In the genomic region with DNA sequence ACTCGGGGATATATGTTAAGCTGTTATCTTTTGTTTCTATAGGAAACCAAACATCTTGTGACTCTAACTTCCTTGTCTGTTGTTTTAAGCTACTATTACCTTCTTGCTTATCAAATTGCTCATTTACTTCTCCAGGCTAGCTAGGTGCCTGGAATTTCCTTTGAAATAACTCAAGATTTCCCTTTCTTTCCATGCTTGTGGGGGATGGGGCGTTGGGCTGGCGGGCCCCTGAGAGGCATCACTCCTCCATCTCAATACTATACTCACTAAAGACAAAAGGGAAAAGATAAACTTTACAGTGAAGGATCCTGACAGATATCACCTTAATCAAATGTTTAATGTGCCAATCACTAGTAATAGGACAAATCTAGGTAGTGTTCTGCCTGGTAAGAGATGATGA, we compare ENCODE assay signal across 19 cellular contexts. TPM values are rescaled to one million over a fixed set of nuclear protein-coding genes. Genes with fewer than 3 reads are reported as not detected.
DNase-seq lines count a peak whose midpoint lies in the region; ATAC-seq and TF ChIP-seq lines count a peak whose summit lies in the region.
"Had no signal": no experiment of that assay in that cellular context is flagged by ENCODE, and none has a peak within 500 bp of the region (broad histone marks: within the 10 kb centered on the region; RNA-seq: fewer than 3 reads in every experiment).

No MANE protein-coding gene starts in this region.

- no peaks in the 10 kb centered on the region for H3K9me2 ChIP-seq in OCI-LY1 (ENCODE audit: low read depth, low read length)

- no peak overlapping the region for H3K27ac ChIP-seq in BLaER1
- H3K27ac ChIP-seq in OCI-LY1 (ENCODE audit: low read depth, low read length, poor library complexity, severe bottlenecking) = no peak overlapping the region
- H3K27ac ChIP-seq in psoas muscle = no peak overlapping the region
- H3K27ac ChIP-seq in colonic mucosa = no peak overlapping the region
- H3K27ac ChIP-seq: 22Rv1; BLaER1 treated with 17β-estradiol and CSF1 and Interleukin-3, amounts not matched to agents 10 nM and 100 nM had no signal

- intact Hi-C loops in psoas muscle (cut with DNase I) = no loop called here
- intact Hi-C loops in colonic mucosa (cut with DNase I) = no loop called here

- no peak overlapping the region for H3K9ac ChIP-seq in BLaER1
- no peak overlapping the region for H3K9ac ChIP-seq in OCI-LY1 (ENCODE audit: low read length)
- H3K9ac ChIP-seq in colonic mucosa (ENCODE audit: low read depth in 2 of 2, low read length in 2 of 2) = no peak overlapping the region
- H3K9ac ChIP-seq: BLaER1 treated with 17β-estradiol and CSF1 and Interleukin-3, amounts not matched to agents 10 nM and 100 nM had no signal

- DNase-seq in left kidney (ENCODE audit: low read depth, low spot score) = peak; percentile 62
- no peak for DNase-seq in psoas muscle
- DNase-seq in colonic mucosa = no peak
- DNase-seq in activated CD4-positive, alpha-beta T cell treated with anti-CD3 and anti-CD28 coated beads, Interleukin-2, amount 50 U/mL, for 1 hour = no peak
- DNase-seq: Calu3; CD4-positive, alpha-beta T cell; CD8-positive, alpha-beta memory T cell; DMS53; DMS79 treated with DMSO at 0.1 percent for 48 hours; GF-D8; H9 had no signal

- H3K4me1 ChIP-seq in BLaER1 (peaks cover 46% of the 10 kb centered on the region), OCI-LY1 (ENCODE audit: insufficient read depth, low read length, severe bottlenecking) (peaks cover 56% of the 10 kb centered on the region), psoas muscle (no peaks in the 10 kb centered on the region), colonic mucosa (no peaks in the 10 kb centered on the region)

- H3K36me3 ChIP-seq in BLaER1 (no peaks in the 10 kb centered on the region), OCI-LY1 (ENCODE audit: insufficient read depth, low read length) (no peaks in the 10 kb centered on the region), psoas muscle (ENCODE audit: insufficient read depth in 1 of 2, low read depth in 1 of 2) (no peaks in the 10 kb centered on the region), colonic mucosa (no peaks in the 10 kb centered on the region)
- H3K36me3 ChIP-seq: BLaER1 treated with 17β-estradiol and CSF1 and Interleukin-3, amounts not matched to agents 10 nM and 100 nM had no signal

- H3K4me3 ChIP-seq in BLaER1 (no peak overlapping the region), OCI-LY1 (ENCODE audit: low read depth, low read length, poor library complexity, severe bottlenecking) (no peak overlapping the region), psoas muscle (no peak overlapping the region), colonic mucosa (no peak overlapping the region)
- H3K4me3 ChIP-seq: BLaER1 treated with 17β-estradiol and CSF1 and Interleukin-3, amounts not matched to agents 10 nM and 100 nM had no signal

- H4K20me1 ChIP-seq in BLaER1 = no peaks in the 10 kb centered on the region
- H4K20me1 ChIP-seq in OCI-LY1 (ENCODE audit: insufficient read depth, low read length) = no peaks in the 10 kb centered on the region
- H4K20me1 ChIP-seq: BLaER1 treated with 17β-estradiol and CSF1 and Interleukin-3, amounts not matched to agents 10 nM and 100 nM had no signal

- H3K4me2 ChIP-seq in BLaER1 (peak overlapping the region; percentile 21; the same call in 1 of the 2 replicates), OCI-LY1 (ENCODE audit: low read length) (no peak overlapping the region)

- H3K79me2 ChIP-seq in OCI-LY1 (ENCODE audit: insufficient read depth, low read length) = no peaks in the 10 kb centered on the region

- TF ChIP-seq CTCF in OCI-LY1 (IDR thresholded peaks at IDR 0.05; ENCODE audit: low read length) (no peak), psoas muscle (IDR thresholded peaks at IDR 0.05) (no peak), colonic mucosa (IDR thresholded peaks at IDR 0.05) (no peak)

- no peaks in the 10 kb centered on the region for H3F3A ChIP-seq in OCI-LY1 (ENCODE audit: insufficient read depth, low read length)

- H2AFZ ChIP-seq in OCI-LY1 (ENCODE audit: low read length) = peak overlapping the region; percentile 7; the same call in 1 of the 2 replicates

- H3K9me3 ChIP-seq in BLaER1 (no peaks in the 10 kb centered on the region), OCI-LY1 (ENCODE audit: low read length) (no peaks in the 10 kb centered on the region), psoas muscle (no peaks in the 10 kb centered on the region), colonic mucosa (no peaks in the 10 kb centered on the region)
- H3K9me3 ChIP-seq: BLaER1 treated with 17β-estradiol and CSF1 and Interleukin-3, amounts not matched to agents 10 nM and 100 nM had no signal

- no peak for ATAC-seq in psoas muscle
- ATAC-seq: HCT116 had no signal

- 66 to 79% (median 76%) methylated on average over 3 of the region's 3 CpGs for whole genome bisulfite sequencing in psoas muscle, 3 donors

- H3K27me3 ChIP-seq in BLaER1 = no peaks in the 10 kb centered on the region
- H3K27me3 ChIP-seq in OCI-LY1 (ENCODE audit: insufficient read depth, low read length) = no peaks in the 10 kb centered on the region
- H3K27me3 ChIP-seq in psoas muscle (ENCODE audit: insufficient read depth in 3 of 3, low read length in 2 of 3) = no peaks in the 10 kb centered on the region
- H3K27me3 ChIP-seq in colonic mucosa = no peaks in the 10 kb centered on the region
- H3K27me3 ChIP-seq: BLaER1 treated with 17β-estradiol and CSF1 and Interleukin-3, amounts not matched to agents 10 nM and 100 nM had no signal

RNA-seq across cellular contexts. Expression of a gene that starts 34.7 kb away (rescaled TPM):
- total RNA-seq in psoas muscle = under 1 TPM in 2 of 4 donors, not detected in 2; 0.04 to 0.32 TPM
- under 1 TPM in 2 of 3 donors, not detected in 1; 0.03 to 0.04 TPM for polyA plus RNA-seq in psoas muscle
- 1 to 10 TPM in 1 of 2 donors, under 1 TPM in 1; 0.37 to 1.4 TPM for total RNA-seq in colonic mucosa
- total RNA-seq: CD4-positive, alpha-beta T cell; CD8-positive, alpha-beta memory T cell; G401 had no signal
- polyA plus RNA-seq: AG04450; CD14-positive monocyte; CD8-positive, alpha-beta memory T cell had no signal
